Comparison of ENCODE assay signal across 1 cellular context in the genomic region with DNA sequence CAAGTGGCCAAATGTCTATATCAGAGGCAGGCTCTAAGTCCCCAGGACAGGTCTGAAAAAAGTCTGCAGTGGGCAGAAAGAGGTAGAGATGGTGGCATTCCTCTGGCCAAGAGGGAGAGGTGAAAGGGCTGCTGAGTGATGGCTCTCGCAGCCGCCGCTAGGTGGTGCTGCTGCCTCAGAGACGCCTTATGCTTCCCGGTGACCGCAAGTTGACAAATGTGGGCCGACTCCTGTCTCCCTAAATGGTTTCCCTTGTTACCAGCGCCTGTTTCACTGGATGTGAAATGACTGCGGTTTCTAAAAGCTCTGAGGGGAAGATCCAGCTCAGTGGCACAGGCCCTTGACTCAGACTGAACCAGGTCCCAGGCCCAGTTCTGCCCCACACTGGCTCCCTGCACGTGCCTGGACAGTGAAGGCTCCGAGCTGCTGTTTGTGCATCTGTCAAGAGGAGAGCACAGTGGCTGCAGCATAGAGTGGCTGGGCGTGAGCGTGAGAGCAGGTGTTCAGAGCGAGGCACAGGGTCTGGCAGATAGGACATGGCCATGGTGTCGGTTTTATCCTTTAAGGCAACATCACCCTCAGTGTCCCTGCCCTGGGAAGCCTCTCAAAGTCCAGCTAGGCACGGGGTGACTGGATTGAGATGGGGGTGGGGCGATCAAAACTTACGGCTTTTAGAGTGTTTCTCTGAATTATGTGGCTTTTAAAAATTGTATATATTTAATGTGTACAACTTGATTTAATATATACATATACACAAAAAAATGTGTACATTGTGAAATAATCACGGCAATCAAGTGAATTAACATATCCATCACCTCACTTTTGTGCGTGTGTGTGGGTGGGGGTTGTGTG.
TF ChIP-seq lines count a peak whose summit lies in the region.

No MANE protein-coding gene starts in this region.

TF ChIP-seq in WTC11, 78 proteins besides CTCF, POLR2A, EP300 and RAD21 (continued from another document):
- TF ChIP-seq, protein P1, sequence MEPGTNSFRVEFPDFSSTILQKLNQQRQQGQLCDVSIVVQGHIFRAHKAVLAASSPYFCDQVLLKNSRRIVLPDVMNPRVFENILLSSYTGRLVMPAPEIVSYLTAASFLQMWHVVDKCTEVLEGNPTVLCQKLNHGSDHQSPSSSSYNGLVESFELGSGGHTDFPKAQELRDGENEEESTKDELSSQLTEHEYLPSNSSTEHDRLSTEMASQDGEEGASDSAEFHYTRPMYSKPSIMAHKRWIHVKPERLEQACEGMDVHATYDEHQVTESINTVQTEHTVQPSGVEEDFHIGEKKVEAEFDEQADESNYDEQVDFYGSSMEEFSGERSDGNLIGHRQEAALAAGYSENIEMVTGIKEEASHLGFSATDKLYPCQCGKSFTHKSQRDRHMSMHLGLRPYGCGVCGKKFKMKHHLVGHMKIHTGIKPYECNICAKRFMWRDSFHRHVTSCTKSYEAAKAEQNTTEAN (CRISPR knock-in tag; IDR thresholded peaks at IDR 0.05): no peak
- no peak for TF ChIP-seq TP53 (CRISPR knock-in tag; IDR thresholded peaks at IDR 0.05)
- peak; percentile 21; the same call in 1 of the 2 replicates for TF ChIP-seq GABPB1 (CRISPR knock-in tag; IDR thresholded peaks at IDR 0.05)
- no peak for TF ChIP-seq NFATC4 (CRISPR knock-in tag; IDR thresholded peaks at IDR 0.05)
- no peak for TF ChIP-seq ATF1 (CRISPR knock-in tag; IDR thresholded peaks at IDR 0.05)
- TF ChIP-seq HMGA2 (CRISPR knock-in tag; IDR thresholded peaks at IDR 0.05): no peak
- TF ChIP-seq, protein P2, sequence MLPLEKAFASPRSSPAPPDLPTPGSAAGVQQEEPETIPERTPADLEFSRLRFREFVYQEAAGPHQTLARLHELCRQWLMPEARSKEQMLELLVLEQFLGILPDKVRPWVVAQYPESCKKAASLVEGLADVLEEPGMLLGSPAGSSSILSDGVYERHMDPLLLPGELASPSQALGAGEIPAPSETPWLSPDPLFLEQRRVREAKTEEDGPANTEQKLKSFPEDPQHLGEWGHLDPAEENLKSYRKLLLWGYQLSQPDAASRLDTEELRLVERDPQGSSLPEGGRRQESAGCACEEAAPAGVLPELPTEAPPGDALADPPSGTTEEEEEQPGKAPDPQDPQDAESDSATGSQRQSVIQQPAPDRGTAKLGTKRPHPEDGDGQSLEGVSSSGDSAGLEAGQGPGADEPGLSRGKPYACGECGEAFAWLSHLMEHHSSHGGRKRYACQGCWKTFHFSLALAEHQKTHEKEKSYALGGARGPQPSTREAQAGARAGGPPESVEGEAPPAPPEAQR (CRISPR knock-in tag; IDR thresholded peaks at IDR 0.05): no peak
- no peak for TF ChIP-seq OVOL2 (CRISPR knock-in tag; IDR thresholded peaks at IDR 0.05; ENCODE audit: borderline replicate concordance)
- TF ChIP-seq FOXJ3 (CRISPR knock-in tag; IDR thresholded peaks at IDR 0.05; ENCODE audit: borderline replicate concordance): no peak
- TF ChIP-seq, protein P3, sequence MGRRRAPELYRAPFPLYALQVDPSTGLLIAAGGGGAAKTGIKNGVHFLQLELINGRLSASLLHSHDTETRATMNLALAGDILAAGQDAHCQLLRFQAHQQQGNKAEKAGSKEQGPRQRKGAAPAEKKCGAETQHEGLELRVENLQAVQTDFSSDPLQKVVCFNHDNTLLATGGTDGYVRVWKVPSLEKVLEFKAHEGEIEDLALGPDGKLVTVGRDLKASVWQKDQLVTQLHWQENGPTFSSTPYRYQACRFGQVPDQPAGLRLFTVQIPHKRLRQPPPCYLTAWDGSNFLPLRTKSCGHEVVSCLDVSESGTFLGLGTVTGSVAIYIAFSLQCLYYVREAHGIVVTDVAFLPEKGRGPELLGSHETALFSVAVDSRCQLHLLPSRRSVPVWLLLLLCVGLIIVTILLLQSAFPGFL (CRISPR knock-in tag; IDR thresholded peaks at IDR 0.05; ENCODE audit: borderline replicate concordance): no peak
- no peak for TF ChIP-seq NR2C2 (CRISPR knock-in tag; IDR thresholded peaks at IDR 0.05)
